2 cellular contexts compared by ENCODE assay signal in genomic region chr6:8557019-8557748, GRCh38.
TF ChIP-seq lines count a peak whose summit lies in the region.

No MANE protein-coding gene starts in this region.

TF ChIP-seq in liver, 16 proteins besides CTCF, POLR2A, EP300 and RAD21 (continued from another document):
- no peak for TF ChIP-seq MAX (IDR thresholded peaks at IDR 0.05)

TF ChIP-seq in WTC11, 78 proteins besides CTCF, POLR2A, EP300 and RAD21 (continued from another document):
- no peak for TF ChIP-seq ARID4B (CRISPR knock-in tag; IDR thresholded peaks at IDR 0.05; ENCODE audit: borderline replicate concordance)
- TF ChIP-seq AR (CRISPR knock-in tag; IDR thresholded peaks at IDR 0.05): no peak
- TF ChIP-seq ZNF671 (CRISPR knock-in tag; IDR thresholded peaks at IDR 0.05): no peak
